Comparison of ENCODE assay signal across 18 cellular contexts in genomic region chr12:13369496-13369895, GRCh38.
"Had no signal": no experiment of that assay in that cellular context is flagged by ENCODE, and none has a peak within 500 bp of the region (broad histone marks: within the 10 kb centered on the region; RNA-seq: fewer than 3 reads in every experiment).

No MANE protein-coding gene starts in this region.

- H3K27ac Mint-ChIP-seq: activated B cell treated with CpG ODN at 0.5 μM for 24 hours; activated CD4-positive, alpha-beta memory T cell treated with anti-CD3 and anti-CD28 coated beads, Interleukin-2, amount 10 ng/mL, durations not matched to agents 7 days and 5 days; activated CD8-positive, alpha-beta memory T cell treated with anti-CD3 and anti-CD28 coated beads, Interleukin-2, amount 10 ng/mL, durations not matched to agents 7 days and 5 days; activated naive CD8-positive, alpha-beta T cell treated with anti-CD3 and anti-CD28 coated beads for 36 hours; effector memory CD8-positive, alpha-beta T cell; natural killer cell; stimulated activated memory B cell treated with anti-CD40 and anti-IgM and Interleukin-4, amounts not matched to agents 10 μg/mL and 1 μg/mL and 100 μg/mL, for 72 hours; type B pancreatic cell had no signal

- DNase-seq: activated B cell treated with CpG ODN at 0.5 μM for 24 hours; activated CD4-positive, alpha-beta memory T cell treated with anti-CD3 and anti-CD28 coated beads, Interleukin-2, amount 10 ng/mL, durations not matched to agents 7 days and 5 days; activated CD4-positive, alpha-beta T cell treated with anti-CD3 and anti-CD28 coated beads for 4 hours; activated CD8-positive, alpha-beta memory T cell treated with anti-CD3 and anti-CD28 coated beads, Interleukin-2, amount 10 ng/mL, durations not matched to agents 7 days and 5 days; activated naive CD4-positive, alpha-beta T cell; activated naive CD8-positive, alpha-beta T cell treated with anti-CD3 and anti-CD28 coated beads for 36 hours; amniotic stem cell; dermis blood vessel endothelial cell; effector memory CD8-positive, alpha-beta T cell; foreskin fibroblast; lower lobe of right lung; natural killer cell; pancreas; stimulated activated CD4-positive, alpha-beta T cell treated with anti-CD3 and anti-CD28 coated beads, Interleukin-4, amount 100 ng/mL, for 24 hours; testis had no signal

- H3K4me3 Mint-ChIP-seq: activated B cell treated with CpG ODN at 0.5 μM for 24 hours; activated CD4-positive, alpha-beta memory T cell treated with anti-CD3 and anti-CD28 coated beads, Interleukin-2, amount 10 ng/mL, durations not matched to agents 7 days and 5 days; activated CD8-positive, alpha-beta memory T cell treated with anti-CD3 and anti-CD28 coated beads, Interleukin-2, amount 10 ng/mL, durations not matched to agents 7 days and 5 days; activated naive CD8-positive, alpha-beta T cell treated with anti-CD3 and anti-CD28 coated beads for 36 hours; effector memory CD8-positive, alpha-beta T cell; natural killer cell; stimulated activated memory B cell treated with anti-CD40 and anti-IgM and Interleukin-4, amounts not matched to agents 10 μg/mL and 1 μg/mL and 100 μg/mL, for 72 hours; type B pancreatic cell had no signal

- H3K9me3 Mint-ChIP-seq: activated B cell treated with CpG ODN at 0.5 μM for 24 hours; activated CD4-positive, alpha-beta memory T cell treated with anti-CD3 and anti-CD28 coated beads, Interleukin-2, amount 10 ng/mL, durations not matched to agents 7 days and 5 days; activated naive CD8-positive, alpha-beta T cell treated with anti-CD3 and anti-CD28 coated beads for 36 hours; effector memory CD8-positive, alpha-beta T cell; natural killer cell; stimulated activated memory B cell treated with anti-CD40 and anti-IgM and Interleukin-4, amounts not matched to agents 10 μg/mL and 1 μg/mL and 100 μg/mL, for 72 hours had no signal

- H3K36me3 Mint-ChIP-seq: activated CD8-positive, alpha-beta memory T cell treated with anti-CD3 and anti-CD28 coated beads, Interleukin-2, amount 10 ng/mL, durations not matched to agents 7 days and 5 days; activated naive CD8-positive, alpha-beta T cell treated with anti-CD3 and anti-CD28 coated beads for 36 hours; natural killer cell; stimulated activated memory B cell treated with anti-CD40 and anti-IgM and Interleukin-4, amounts not matched to agents 10 μg/mL and 1 μg/mL and 100 μg/mL, for 72 hours had no signal

- ATAC-seq: activated CD8-positive, alpha-beta memory T cell treated with anti-CD3 and anti-CD28 coated beads, Interleukin-2, amount 10 ng/mL, durations not matched to agents 7 days and 5 days; effector memory CD8-positive, alpha-beta T cell; natural killer cell; sciatic nerve; stimulated activated memory B cell treated with anti-CD40 and anti-IgM and Interleukin-4, amounts not matched to agents 10 μg/mL and 1 μg/mL and 100 μg/mL, for 72 hours had no signal

- H3K4me1 Mint-ChIP-seq: activated CD4-positive, alpha-beta memory T cell treated with anti-CD3 and anti-CD28 coated beads, Interleukin-2, amount 10 ng/mL, durations not matched to agents 7 days and 5 days; activated CD8-positive, alpha-beta memory T cell treated with anti-CD3 and anti-CD28 coated beads, Interleukin-2, amount 10 ng/mL, durations not matched to agents 7 days and 5 days; activated naive CD8-positive, alpha-beta T cell treated with anti-CD3 and anti-CD28 coated beads for 36 hours; natural killer cell had no signal

- H3K27me3 Mint-ChIP-seq: activated B cell treated with CpG ODN at 0.5 μM for 24 hours; activated CD4-positive, alpha-beta memory T cell treated with anti-CD3 and anti-CD28 coated beads, Interleukin-2, amount 10 ng/mL, durations not matched to agents 7 days and 5 days; stimulated activated memory B cell treated with anti-CD40 and anti-IgM and Interleukin-4, amounts not matched to agents 10 μg/mL and 1 μg/mL and 100 μg/mL, for 72 hours had no signal
